ENCODE assay signal across 21 cellular contexts in genomic region chr5:131323378-131323777, GRCh38. TPM values are rescaled to one million over a fixed set of nuclear protein-coding genes. Genes with fewer than 3 reads are reported as not detected.
A peak's percentile ranks its signal among the peaks of the same experiment; 100 is the strongest.
DNase-seq lines count a peak whose midpoint lies in the region; ATAC-seq, FAIRE-seq and TF ChIP-seq lines count a peak whose summit lies in the region.
"Had no signal": no experiment of that assay in that cellular context is flagged by ENCODE, and none has a peak within 500 bp of the region (broad histone marks: within the 10 kb centered on the region; RNA-seq: fewer than 3 reads in every experiment).

No MANE protein-coding gene starts in this region.

- TF ChIP-seq CTCF in neutrophil (IDR thresholded peaks at IDR 0.05) (no peak), D721Med (IDR thresholded peaks at IDR 0.05; ENCODE audit: insufficient read depth, missing control alignments) (no peak)

- peaks cover 10% of the 10 kb centered on the region for H3K36me3 ChIP-seq in neutrophil
- H3K36me3 ChIP-seq: cardiac muscle cell, prostate gland, uterus had no signal

- H3K27me3 ChIP-seq in neutrophil, result no peaks in the 10 kb centered on the region
- H3K27me3 ChIP-seq: cardiac muscle cell, uterus had no signal

- no peaks in the 10 kb centered on the region for H3K9me3 Mint-ChIP-seq in activated T-cell treated with anti-CD3 and anti-CD28 coated beads, Interleukin-2, amount 50 U/mL, for 24 hours
- no peaks in the 10 kb centered on the region for H3K9me3 Mint-ChIP-seq in central memory CD8-positive, alpha-beta T cell
- H3K9me3 Mint-ChIP-seq: activated naive CD4-positive, alpha-beta T cell treated with anti-CD3 and anti-CD28 coated beads, Interleukin-2, amount 10 ng/mL, durations not matched to agents 7 days and 5 days had no signal

- peak overlapping the region; percentile 68 for H3K27ac Mint-ChIP-seq in activated T-cell treated with anti-CD3 and anti-CD28 coated beads, Interleukin-2, amount 50 U/mL, for 24 hours
- H3K27ac Mint-ChIP-seq in central memory CD8-positive, alpha-beta T cell (ENCODE audit: low read depth), result peak overlapping the region; percentile 88
- H3K27ac Mint-ChIP-seq: activated naive CD4-positive, alpha-beta T cell treated with anti-CD3 and anti-CD28 coated beads, Interleukin-2, amount 10 ng/mL, durations not matched to agents 7 days and 5 days had no signal

- no peaks in the 10 kb centered on the region for H3K27me3 Mint-ChIP-seq in activated T-cell treated with anti-CD3 and anti-CD28 coated beads, Interleukin-2, amount 50 U/mL, for 24 hours
- H3K27me3 Mint-ChIP-seq in central memory CD8-positive, alpha-beta T cell, result no peaks in the 10 kb centered on the region
- H3K27me3 Mint-ChIP-seq: activated naive CD4-positive, alpha-beta T cell treated with anti-CD3 and anti-CD28 coated beads, Interleukin-2, amount 10 ng/mL, durations not matched to agents 7 days and 5 days had no signal

- DNase-seq in activated T-cell treated with anti-CD3 and anti-CD28 coated beads, Interleukin-2, amount 50 U/mL, for 24 hours, result no peak
- DNase-seq in activated T-cell treated with anti-CD3 and anti-CD28 coated beads for 4 hours, result no peak
- DNase-seq in NCI-H69 (lab: John Stamatoyannopoulos, UW), result peak; percentile 44
- DNase-seq in central memory CD8-positive, alpha-beta T cell (ENCODE audit: low spot score in 2 of 2), result no peak
- DNase-seq in HuH-7 (ENCODE audit: low spot score), result no peak
- DNase-seq in GM12891 (ENCODE audit: insufficient read length, low spot score), result no peak
- DNase-seq in D721Med (ENCODE audit: insufficient read length, low spot score), result no peak
- DNase-seq: ACHN; activated CD8-positive, alpha-beta memory T cell treated with anti-CD3 and anti-CD28 coated beads for 24 hours; activated naive CD4-positive, alpha-beta T cell treated with anti-CD3 and anti-CD28 coated beads, Interleukin-2, amount 10 ng/mL, durations not matched to agents 7 days and 5 days; COR-L47; effector memory CD4-positive, alpha-beta T cell; GF-D8; NCI-H510A treated with DMSO at 0.1 percent for 48 hours; stimulated activated CD4-positive, alpha-beta T cell treated with anti-CD3 and anti-CD28 coated beads, Interleukin-12 subunit alpha, Interleukin-12 subunit beta, amount 100 ng/mL, for 4 hours; uterus had no signal

- no peak overlapping the region for H3K4me3 ChIP-seq in neutrophil (ENCODE audit: low read depth in 1 of 2, low read length in 1 of 2)
- H3K4me3 ChIP-seq: cardiac muscle cell, prostate gland, uterus had no signal

- TF ChIP-seq POLR2A in GM12891 (IDR thresholded peaks at IDR 0.05; ENCODE audit: low read depth, low read length), result no peak

- peaks cover 76% of the 10 kb centered on the region for H3K36me3 Mint-ChIP-seq in activated T-cell treated with anti-CD3 and anti-CD28 coated beads, Interleukin-2, amount 50 U/mL, for 24 hours (ENCODE audit: low read depth)
- peaks cover 48% of the 10 kb centered on the region for H3K36me3 Mint-ChIP-seq in central memory CD8-positive, alpha-beta T cell (ENCODE audit: insufficient read depth)

- peaks cover 77% of the 10 kb centered on the region for H3K4me1 Mint-ChIP-seq in activated T-cell treated with anti-CD3 and anti-CD28 coated beads, Interleukin-2, amount 50 U/mL, for 24 hours (ENCODE audit: low read depth)
- peaks cover 70% of the 10 kb centered on the region for H3K4me1 Mint-ChIP-seq in central memory CD8-positive, alpha-beta T cell

- H3K27ac ChIP-seq in neutrophil, result peak overlapping the region; percentile 43
- H3K27ac ChIP-seq: cardiac muscle cell, prostate gland, uterus had no signal

- no peaks in the 10 kb centered on the region for H3K9me3 ChIP-seq in neutrophil
- H3K9me3 ChIP-seq: prostate gland, uterus had no signal

- no peaks in the 10 kb centered on the region for H3K4me1 ChIP-seq in neutrophil (ENCODE audit: control insufficient read depth in 1 of 2, insufficient read depth in 1 of 2, low read depth in 1 of 2, low read length in 1 of 2)
- H3K4me1 ChIP-seq: prostate gland had no signal

- no peak overlapping the region for H3K4me3 Mint-ChIP-seq in activated T-cell treated with anti-CD3 and anti-CD28 coated beads, Interleukin-2, amount 50 U/mL, for 24 hours
- H3K4me3 Mint-ChIP-seq in central memory CD8-positive, alpha-beta T cell, result no peak overlapping the region
- H3K4me3 Mint-ChIP-seq: activated naive CD4-positive, alpha-beta T cell treated with anti-CD3 and anti-CD28 coated beads, Interleukin-2, amount 10 ng/mL, durations not matched to agents 7 days and 5 days had no signal

- ATAC-seq in central memory CD8-positive, alpha-beta T cell (replicated peaks; ENCODE audit: extremely low read depth, poor library complexity, severe bottlenecking), result no peak
- ATAC-seq: left lobe of liver had no signal

- FAIRE-seq in GM12891 (lab: Jason Lieb, UNC) (no peak), D721Med (lab: Jason Lieb, UNC) (no peak)
- FAIRE-seq: GM19239 had no signal

TF ChIP-seq in GM12891, 5 proteins besides CTCF, POLR2A, EP300 and RAD21:
- TF ChIP-seq POU2F2 (IDR thresholded peaks at IDR 0.05; ENCODE audit: low read depth, low read length) (no peak), PAX5 (IDR thresholded peaks at IDR 0.05; ENCODE audit: insufficient read depth, low read length, severe bottlenecking) (no peak), SPI1 (IDR thresholded peaks at IDR 0.05; ENCODE audit: low read depth, low read length) (no peak)

RNA-seq across cellular contexts. Expression of gene CDC42SE2, which starts 59.5 kb away (rescaled TPM):
- polyA plus RNA-seq in GM12891 (2012; ENCODE audit: low read depth, missing spikeins), result 54.8 TPM
